In genomic region chr2:223735659-223736244, GRCh38 we compare ENCODE assay signal across 17 cellular contexts.
DNase-seq lines count a peak whose midpoint lies in the region; ATAC-seq, FAIRE-seq and TF ChIP-seq lines count a peak whose summit lies in the region.
"Had no signal": no experiment of that assay in that cellular context is flagged by ENCODE, and none has a peak within 500 bp of the region (broad histone marks: within the 10 kb centered on the region; RNA-seq: fewer than 3 reads in every experiment).

No MANE protein-coding gene starts in this region.

- no peaks in the 10 kb centered on the region for H3K36me3 Mint-ChIP-seq in chondrocyte (ENCODE audit: low read depth)

- TF ChIP-seq POLR2A in HepG2 (IDR thresholded peaks at IDR 0.05; ENCODE audit: insufficient read depth in 1 of 2, low read depth in 2 of 2, low read length in 2 of 2) (no peak), gastroesophageal sphincter (IDR thresholded peaks at IDR 0.05) (no peak)

- H3K4me1 ChIP-seq in HepG2 (ENCODE audit: insufficient read depth, low read length) (no peaks in the 10 kb centered on the region), gastroesophageal sphincter (no peaks in the 10 kb centered on the region)
- H3K4me1 ChIP-seq: ascending aorta, spleen, upper lobe of left lung had no signal

- CTCF ChIA-PET in HepG2 (lab: Yijun Ruan, JAX; ENCODE audit: low intra/inter-chr PET ratio, low total read pairs): no interaction called here

- no peak for FAIRE-seq in HepG2 (lab: Jason Lieb, UNC)
- FAIRE-seq: kidney had no signal

- H3K4me1 Mint-ChIP-seq in chondrocyte (ENCODE audit: low read depth): peaks cover 50% of the 10 kb centered on the region

- H3K27me3 ChIP-seq in HepG2 (ENCODE audit: control insufficient read depth in 1 of 2, insufficient read depth in 2 of 2, low read length in 2 of 2): no peaks in the 10 kb centered on the region; a peak in 1 of 5 replicates
- H3K27me3 ChIP-seq in gastroesophageal sphincter: no peaks in the 10 kb centered on the region
- H3K27me3 ChIP-seq: ascending aorta, spleen, upper lobe of left lung had no signal

- TF ChIP-seq EP300 in HepG2 (IDR thresholded peaks at IDR 0.05; ENCODE audit: low read depth in 2 of 2, low read length in 2 of 2): no peak
- no peak for TF ChIP-seq EP300 in HepG2 (CRISPR knock-in tag; IDR thresholded peaks at IDR 0.05; ENCODE audit: borderline replicate concordance)
- no peak for TF ChIP-seq EP300 in gastroesophageal sphincter (IDR thresholded peaks at IDR 0.05)

- TF ChIP-seq CTCF in chondrocyte (IDR thresholded peaks at IDR 0.05): no peak
- no peak for TF ChIP-seq CTCF in HepG2 (CRISPR knock-in tag; IDR thresholded peaks at IDR 0.05)
- no peak for TF ChIP-seq CTCF in gastroesophageal sphincter (IDR thresholded peaks at IDR 0.05)

- H3K9me3 ChIP-seq in HepG2 (ENCODE audit: low read length) (no peaks in the 10 kb centered on the region), gastroesophageal sphincter (no peaks in the 10 kb centered on the region)
- H3K9me3 ChIP-seq: ascending aorta, upper lobe of left lung had no signal

- DNase-seq in AG08395 (ENCODE audit: low spot score) (peak; percentile 86), HT1080 (ENCODE audit: low read depth) (peak; percentile 70), chondrocyte (ENCODE audit: low spot score) (no peak), HepG2 (ENCODE audit: low spot score) (no peak), activated T-cell treated with anti-CD3 and anti-CD28 coated beads for 4 hours (no peak)
- no peak for DNase-seq in stimulated activated CD4-positive, alpha-beta T cell treated with anti-CD3 and anti-CD28 coated beads, Interleukin-2, amount 100 ng/mL, for 24 hours
- DNase-seq: activated CD4-positive, alpha-beta T cell treated with anti-CD3 and anti-CD28 coated beads for 1 hour; activated T-cell treated with anti-CD3 and anti-CD28 coated beads, Interleukin-2, amount 50 U/mL, for 4 hours; erythroblast; kidney; NCI-H2029 treated with DMSO at 0.1 percent for 48 hours; nephron progenitor cell; spleen; upper lobe of left lung had no signal

- no peak for ATAC-seq in HepG2
- no peak for ATAC-seq in gastroesophageal sphincter
- no peak for ATAC-seq in HG03280 (IDR thresholded peaks at IDR 0.05; ENCODE audit: unreplicated experiment)
- ATAC-seq: activated T-cell treated with anti-CD3 and anti-CD28 coated beads, Interleukin-2, amount 50 U/mL, for 4 hours had no signal

- H3K27ac Mint-ChIP-seq in chondrocyte (ENCODE audit: unreplicated experiment): peak overlapping the region; percentile 89
- H3K27ac Mint-ChIP-seq: nephron progenitor cell had no signal

- no peak for TF ChIP-seq RAD21 in HepG2 (CRISPR knock-in tag; IDR thresholded peaks at IDR 0.05)

- H3K9ac ChIP-seq in HepG2 (ENCODE audit: insufficient read depth, low read depth, low read length): no peak overlapping the region

- H4K20me1 ChIP-seq in HepG2 (ENCODE audit: insufficient read depth, low read length): no peaks in the 10 kb centered on the region

- 55% methylated on average over 4 of the region's 4 CpGs for WGBS in HepG2 (ENCODE audit: low lambda C conversion rate)
- 80% methylated on average over 4 of the region's 4 CpGs; no CpG with 5 or more reads in 1 of the 2 donors for WGBS in gastroesophageal sphincter (ENCODE audit: low coverage in 1 of 2), 2 donors

- H3K4me3 ChIP-seq in HepG2 (replicated peaks in 1 of 3; ENCODE audit: insufficient read depth in 1 of 3, low read depth in 2 of 3, low read length in 3 of 3) (no peak overlapping the region), gastroesophageal sphincter (no peak overlapping the region)
- H3K4me3 ChIP-seq: ascending aorta, spleen, upper lobe of left lung had no signal

- POLR2A ChIA-PET in HepG2 (lab: Yijun Ruan, JAX): no interaction called here

- H2AFZ ChIP-seq in HepG2 (ENCODE audit: low read length): no peak overlapping the region

- no peaks in the 10 kb centered on the region for H3K79me2 ChIP-seq in HepG2 (ENCODE audit: insufficient read depth, low read length)

- H3K36me3 ChIP-seq in HepG2 (replicated peaks in 1 of 2; ENCODE audit: control insufficient read depth in 1 of 2, insufficient read depth in 2 of 2, low read length in 2 of 2) (no peaks in the 10 kb centered on the region), gastroesophageal sphincter (no peaks in the 10 kb centered on the region)
- H3K36me3 ChIP-seq: ascending aorta, spleen, upper lobe of left lung had no signal

- H3K27ac ChIP-seq in HepG2 (ENCODE audit: extremely low read length, insufficient read depth, low read length): no peak overlapping the region
- no peak overlapping the region for H3K27ac ChIP-seq in gastroesophageal sphincter
- H3K27ac ChIP-seq: spleen, upper lobe of left lung had no signal

- H3K9me3 Mint-ChIP-seq in chondrocyte (ENCODE audit: low read depth): peaks cover 7% of the 10 kb centered on the region

- H3K27me3 Mint-ChIP-seq in chondrocyte (ENCODE audit: low read depth): no peaks in the 10 kb centered on the region

- no TSS peak for BruUV-seq in HepG2 (replicated peaks; lab: Mats Ljungman, UMichigan)

- H3K4me2 ChIP-seq in HepG2 (ENCODE audit: low read depth, low read length): no peak overlapping the region

- no peak overlapping the region for H3K4me3 Mint-ChIP-seq in chondrocyte (ENCODE audit: unreplicated experiment)
- H3K4me3 Mint-ChIP-seq: activated T-cell treated with anti-CD3 and anti-CD28 coated beads, Interleukin-2, amount 50 U/mL, for 4 hours; nephron progenitor cell had no signal

- intact Hi-C loops in HepG2 (cut with micrococcal nuclease; ENCODE audit: unreplicated experiment): no loop called here

- in situ Hi-C loops in HepG2 (cut with HindIII; ENCODE audit: extremely low pct_ligation_motif_present, low pct_unique_long_range_greater_than_20kb): no loop called here

TF ChIP-seq in HepG2, 621 proteins besides CTCF, POLR2A, EP300 and RAD21:
- no peak for TF ChIP-seq ZNF260 (CRISPR knock-in tag; IDR thresholded peaks at IDR 0.05; ENCODE audit: borderline replicate concordance, low read depth)
- TF ChIP-seq CREB1 (IDR thresholded peaks at IDR 0.05): 0 out of 2 replicates have a peak, but pooled peaks have one; percentile 8
- no peak for TF ChIP-seq CREB1 (CRISPR knock-in tag; IDR thresholded peaks at IDR 0.05)

Comparison
In these comparisons a context has a peak if more than half of its experiments do, and no peak if none do; other contexts are left out.
1. DNase-seq: peak in AG08395 (single experiment) and HT1080 (single experiment); none in chondrocyte (single experiment), HepG2 (single experiment), stimulated activated CD4-positive, alpha-beta T cell treated with anti-CD3 and anti-CD28 coated beads, Interleukin-2, amount 100 ng/mL, for 24 hours (0 of 2) and activated T-cell treated with anti-CD3 and anti-CD28 coated beads for 4 hours (single experiment).